Comparison of ENCODE assay signal across 8 cellular contexts in the genomic region with DNA sequence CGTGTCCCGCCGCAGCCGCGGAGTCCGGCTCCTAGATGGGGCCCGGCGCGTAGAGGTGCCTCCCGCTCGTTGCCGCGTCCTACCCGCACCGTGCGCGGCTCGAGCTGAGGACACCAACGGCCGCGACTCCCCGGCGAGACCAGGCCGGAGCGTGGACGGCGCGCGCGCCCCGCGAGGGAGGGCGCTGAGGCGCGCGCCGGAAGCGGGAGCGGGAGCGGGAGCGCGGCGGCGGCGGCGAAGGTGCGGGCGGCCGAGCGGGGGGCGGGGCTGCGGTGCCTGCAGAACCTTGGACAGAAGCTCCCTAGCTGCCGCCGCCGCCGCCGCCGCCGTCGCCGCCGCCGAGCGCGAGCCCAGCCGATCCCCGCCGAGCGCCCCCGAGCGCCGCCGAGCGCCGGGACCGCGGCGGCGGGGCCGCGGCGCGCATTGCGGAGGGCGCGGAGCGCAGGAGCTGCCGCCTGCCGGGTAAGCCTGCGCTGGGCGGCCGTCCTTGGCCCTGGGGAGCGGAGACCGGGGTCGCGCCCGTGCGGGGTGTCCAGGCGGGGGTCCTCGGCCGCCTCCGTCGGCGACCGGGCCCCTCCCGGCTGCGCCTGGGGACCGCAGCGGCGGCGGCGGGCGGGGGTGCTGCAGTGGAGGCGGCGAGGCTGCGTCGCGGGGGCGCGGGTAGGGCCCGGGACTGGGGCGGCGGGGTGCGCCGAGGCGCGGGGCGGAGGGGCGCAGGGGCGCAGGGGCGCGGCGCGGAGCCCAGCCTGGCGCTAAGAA. TPM values are rescaled to one million over a fixed set of nuclear protein-coding genes. Genes with fewer than 3 reads are reported as not detected.
DNase-seq lines count a peak whose midpoint lies in the region; ATAC-seq and TF ChIP-seq lines count a peak whose summit lies in the region.

A gene (plus strand): TSS at position 293 of the 759 bp plus-strand sequence. CDS start 628 bp downstream, outside the sequence.

- ATAC-seq in GM21381 (IDR thresholded peaks at IDR 0.05; ENCODE audit: unreplicated experiment), result peak; percentile 38
- ATAC-seq in activated naive CD8-positive, alpha-beta T cell treated with anti-CD3 and anti-CD28 coated beads, Interleukin-2, amount 50 U/mL, for 24 hours, result peak; percentile 52
- ATAC-seq in heart right ventricle, result peak in 7 of 8 donors; percentile 1 to 44 (median 15)

- 0% methylated on average over 41 to 135 of the region's 135 CpGs for WGBS in heart right ventricle, 2 donors

- no peaks in the 10 kb centered on the region for H3K9me3 ChIP-seq in SK-N-MC (ENCODE audit: low read depth, low read length)
- H3K9me3 ChIP-seq in heart right ventricle, result no peaks in the 10 kb centered on the region

- peak within 1 kb of the TSS; percentile 81 for H3K9ac ChIP-seq in SK-N-MC (ENCODE audit: insufficient read length)

- H3K36me3 Mint-ChIP-seq in Calu3 (ENCODE audit: insufficient read depth, unreplicated experiment) (peaks cover 46% of the 10 kb centered on the region), IgD-negative memory B cell (no peaks in the 10 kb centered on the region)
- H3K36me3 Mint-ChIP-seq in activated naive CD8-positive, alpha-beta T cell treated with anti-CD3 and anti-CD28 coated beads, Interleukin-2, amount 50 U/mL, for 24 hours (ENCODE audit: low read depth), result peaks cover 34% of the 10 kb centered on the region

- CTCF ChIA-PET in Calu3 (lab: Charles Lee), result interaction anchor here (0.7 to 1.7 kb wide), 3 partner anchors 24 to 172 kb away, joined by 3 to 4 read pairs (median 4); a partner anchor contains a TSS

- H3K27me3 Mint-ChIP-seq in Calu3 (ENCODE audit: unreplicated experiment) (no peaks in the 10 kb centered on the region), IgD-negative memory B cell (no peaks in the 10 kb centered on the region)
- no peaks in the 10 kb centered on the region for H3K27me3 Mint-ChIP-seq in activated naive CD8-positive, alpha-beta T cell treated with anti-CD3 and anti-CD28 coated beads, Interleukin-2, amount 50 U/mL, for 24 hours

- H3K27ac Mint-ChIP-seq in Calu3 (ENCODE audit: unreplicated experiment) (peak within 1 kb of the TSS; percentile 60), IgD-negative memory B cell (peak within 1 kb of the TSS; percentile 44 to 93 (median 80))
- H3K27ac Mint-ChIP-seq in activated naive CD8-positive, alpha-beta T cell treated with anti-CD3 and anti-CD28 coated beads, Interleukin-2, amount 50 U/mL, for 24 hours, result peak within 1 kb of the TSS; percentile 89

- H3K4me3 ChIP-seq in SK-N-MC (peak within 1 kb of the TSS; percentile 90), heart right ventricle (peak within 1 kb of the TSS in 9 of 10 donors; percentile 44 to 66 (median 59))

- H3K27ac ChIP-seq in SK-N-MC, result peak within 1 kb of the TSS; percentile 73
- H3K27ac ChIP-seq in heart right ventricle, result peak within 1 kb of the TSS in 9 of 10 donors; percentile 15 to 86 (median 72)

- H3K9me3 Mint-ChIP-seq in Calu3 (ENCODE audit: low read depth, unreplicated experiment) (no peaks in the 10 kb centered on the region), IgD-negative memory B cell (no peaks in the 10 kb centered on the region)
- no peaks in the 10 kb centered on the region for H3K9me3 Mint-ChIP-seq in activated naive CD8-positive, alpha-beta T cell treated with anti-CD3 and anti-CD28 coated beads, Interleukin-2, amount 50 U/mL, for 24 hours

- H3K36me3 ChIP-seq in SK-N-MC (ENCODE audit: insufficient read depth, low read length) (peaks cover 38% of the 10 kb centered on the region), heart right ventricle (peaks cover 0 to 26% (median 0%) of the 10 kb centered on the region in 9 donors)

- peak within 1 kb of the TSS; percentile 76 for H3K4me3 Mint-ChIP-seq in Calu3 (ENCODE audit: low read depth, unreplicated experiment)
- peak within 1 kb of the TSS; percentile 92 to 96 (median 93) for H3K4me3 Mint-ChIP-seq in IgD-negative memory B cell
- peak within 1 kb of the TSS; percentile 96 for H3K4me3 Mint-ChIP-seq in activated naive CD8-positive, alpha-beta T cell treated with anti-CD3 and anti-CD28 coated beads, Interleukin-2, amount 50 U/mL, for 24 hours

- H3K4me1 ChIP-seq in heart right ventricle, result peaks cover 16 to 45% (median 33%) of the 10 kb centered on the region in 9 donors

- H3K4me1 Mint-ChIP-seq in Calu3 (ENCODE audit: low read depth, unreplicated experiment) (peaks cover 17% of the 10 kb centered on the region), IgD-negative memory B cell (peaks cover 39 to 47% (median 46%) of the 10 kb centered on the region in 3 donors)
- H3K4me1 Mint-ChIP-seq in activated naive CD8-positive, alpha-beta T cell treated with anti-CD3 and anti-CD28 coated beads, Interleukin-2, amount 50 U/mL, for 24 hours, result peaks cover 50% of the 10 kb centered on the region

- intact Hi-C loops in Calu3 (cut with micrococcal nuclease; ENCODE audit: unreplicated experiment) (no loop called here), heart right ventricle (cut with DNase I) (loop anchor here in 8 of 10 donors (5.0 to 10.0 kb wide), 7 partner anchors 118 to 390 kb away; a partner anchor contains a TSS), posterior cingulate gyrus (cut with DNase I) (loop anchor here (2.0 to 5.0 kb wide), 2 partner anchors 140 to 390 kb away; a partner anchor contains a TSS)

- no TSS peak for BruUV-seq in Calu3 (replicated peaks; lab: Mats Ljungman, UMichigan)

- TF ChIP-seq CTCF in Calu3 (IDR thresholded peaks at IDR 0.05; ENCODE audit: unreplicated experiment) (no peak), heart right ventricle (IDR thresholded peaks at IDR 0.05) (no peak)

- no peaks in the 10 kb centered on the region for H3K27me3 ChIP-seq in heart right ventricle

- DNase-seq in Calu3 (peak; percentile 81), SK-N-MC (ENCODE audit: low read depth, low spot score) (no peak), heart right ventricle (peak; percentile 65 to 71), posterior cingulate gyrus (peak; percentile 52 to 96 (median 69)), DMS114 treated with DMSO at 0.1 percent for 48 hours (lab: John Stamatoyannopoulos, UW; ENCODE audit: unreplicated experiment) (no peak)
- peak; percentile 74 for DNase-seq in activated naive CD8-positive, alpha-beta T cell treated with anti-CD3 and anti-CD28 coated beads, Interleukin-2, amount 50 U/mL, for 24 hours

RNA-seq across cellular contexts. Expression of the gene that starts here (rescaled TPM):
- total RNA-seq in Calu3 (2022) (4.0 and 4.3 TPM in 2 replicates), heart right ventricle (1 to 10 TPM in 9 of 10 donors, under 1 TPM in 1; 0.90 to 2.1 (median 1.3) TPM)
- polyA plus RNA-seq in IgD-negative memory B cell (3.8 TPM), heart right ventricle (under 1 TPM; 0.66 to 0.83 TPM)

Comparison
In these comparisons a context has a peak if more than half of its experiments do, and no peak if none do; other contexts are left out.
1. DNase-seq: peak in Calu3 (single experiment), activated naive CD8-positive, alpha-beta T cell treated with anti-CD3 and anti-CD28 coated beads, Interleukin-2, amount 50 U/mL, for 24 hours (single experiment), heart right ventricle (2 of 2) and posterior cingulate gyrus (10 of 10); none in SK-N-MC (single experiment) and DMS114 treated with DMSO at 0.1 percent for 48 hours (single experiment).
2. Peak in every context shown above with its lines, with median percentiles within 50 percentile points of each other: H3K27ac Mint-ChIP-seq, H3K4me3 Mint-ChIP-seq and ATAC-seq.